ENCODE assay signal across 14 cellular contexts in genomic region chr5:139870677-139871076, GRCh38.
A peak's percentile ranks its signal among the peaks of the same experiment; 100 is the strongest.
DNase-seq lines count a peak whose midpoint lies in the region; FAIRE-seq and TF ChIP-seq lines count a peak whose summit lies in the region.
"Had no signal": no experiment of that assay in that cellular context is flagged by ENCODE, and none has a peak within 500 bp of the region (broad histone marks: within the 10 kb centered on the region; RNA-seq: fewer than 3 reads in every experiment).

No MANE protein-coding gene starts in this region.

- TF ChIP-seq CTCF in HEK293 (tag by site-specific recombination; IDR thresholded peaks at IDR 0.05), result no peak
- TF ChIP-seq CTCF in testis (IDR thresholded peaks at IDR 0.05), result no peak

- intact Hi-C loops in testis (cut with DNase I; ENCODE audit: low total_unique reads), result loop anchor here (10.0 kb wide), 1 partner anchor 94 kb away; no protein-coding TSS in a partner anchor

- 90 to 93% methylated on average over 1 of the region's 1 CpG for WGBS in testis, 2 donors

- FAIRE-seq in GM12892 (lab: Jason Lieb, UNC), result no peak
- FAIRE-seq: A549, GM18507, HepG2, HTR-8/SVneo had no signal

- H3K27ac ChIP-seq in HEK293 (ENCODE audit: extremely low read depth, low read depth, low read length) (no peak overlapping the region), angular gyrus (ENCODE audit: low read depth, low read length) (peak overlapping the region; percentile 85), layer of hippocampus (ENCODE audit: low read depth, low read length) (peak overlapping the region; percentile 83), testis (peak overlapping the region; percentile 69 to 83)
- H3K27ac ChIP-seq: A549 had no signal

- no peak overlapping the region for H3K4me3 ChIP-seq in HEK293 (ENCODE audit: low read depth, low read length)
- H3K4me3 ChIP-seq in testis, result no peak overlapping the region
- H3K4me3 ChIP-seq: A549 had no signal

- POLR2A ChIA-PET in HEK293 (lab: Yijun Ruan, JAX), result no interaction called here

- no peak for TF ChIP-seq POLR2A in testis (IDR thresholded peaks at IDR 0.05)
- TF ChIP-seq POLR2A in GM12892 (IDR thresholded peaks at IDR 0.05; ENCODE audit: low read depth, low read length), result no peak

- DNase-seq in testis, result no peak
- DNase-seq in GM12892 (ENCODE audit: insufficient read length), result no peak
- DNase-seq in Ammon's horn (ENCODE audit: low spot score), result no peak
- DNase-seq: Caco-2; CD8-positive, alpha-beta memory T cell; DND-41; HCEC 1CT had no signal

- H3K27me3 ChIP-seq in layer of hippocampus (ENCODE audit: control insufficient read depth, insufficient read depth, low read length) (no peaks in the 10 kb centered on the region), testis (no peaks in the 10 kb centered on the region)

- H3K9me3 ChIP-seq in HEK293 (ENCODE audit: control insufficient read depth, insufficient read depth, low read depth, low read length), result no peaks in the 10 kb centered on the region
- H3K9me3 ChIP-seq in testis, result no peaks in the 10 kb centered on the region
- H3K9me3 ChIP-seq: A549, Caco-2 had no signal

- CTCF ChIA-PET in HEK293 (lab: Yijun Ruan, JAX), result interaction anchor here (0.7 to 1.0 kb wide), 3 partner anchors 81 to 98 kb away, joined by 3 to 4 read pairs (median 3); no protein-coding TSS in a partner anchor

- no peaks in the 10 kb centered on the region for H3K4me1 ChIP-seq in HEK293 (ENCODE audit: control insufficient read depth, insufficient read depth, low read length)
- H3K4me1 ChIP-seq in testis, result peaks cover 37% of the 10 kb centered on the region
- H3K4me1 ChIP-seq: Caco-2 had no signal

- no peaks in the 10 kb centered on the region for H3K36me3 ChIP-seq in HEK293 (ENCODE audit: control insufficient read depth in 2 of 2, insufficient read depth in 1 of 2, low read length in 2 of 2)
- no peaks in the 10 kb centered on the region for H3K36me3 ChIP-seq in testis (ENCODE audit: low read depth, missing control alignments)

TF ChIP-seq in HEK293, 187 proteins besides CTCF, POLR2A, EP300 and RAD21:
- TF ChIP-seq ZNF660 (tag by site-specific recombination; IDR thresholded peaks at IDR 0.05) (no peak), GLIS1 (tag by site-specific recombination; IDR thresholded peaks at IDR 0.05) (peak; percentile 74), ZIC2 (tag by site-specific recombination; IDR thresholded peaks at IDR 0.05) (peak; percentile 86), GLI4 (tag by site-specific recombination; IDR thresholded peaks at IDR 0.05) (no peak), EGR2 (tag by site-specific recombination; IDR thresholded peaks at IDR 0.05; ENCODE audit: low read depth) (0 out of 2 replicates have a peak, but pooled peaks have one; percentile 31)
